1 cellular context compared by ENCODE assay signal in the genomic region with DNA sequence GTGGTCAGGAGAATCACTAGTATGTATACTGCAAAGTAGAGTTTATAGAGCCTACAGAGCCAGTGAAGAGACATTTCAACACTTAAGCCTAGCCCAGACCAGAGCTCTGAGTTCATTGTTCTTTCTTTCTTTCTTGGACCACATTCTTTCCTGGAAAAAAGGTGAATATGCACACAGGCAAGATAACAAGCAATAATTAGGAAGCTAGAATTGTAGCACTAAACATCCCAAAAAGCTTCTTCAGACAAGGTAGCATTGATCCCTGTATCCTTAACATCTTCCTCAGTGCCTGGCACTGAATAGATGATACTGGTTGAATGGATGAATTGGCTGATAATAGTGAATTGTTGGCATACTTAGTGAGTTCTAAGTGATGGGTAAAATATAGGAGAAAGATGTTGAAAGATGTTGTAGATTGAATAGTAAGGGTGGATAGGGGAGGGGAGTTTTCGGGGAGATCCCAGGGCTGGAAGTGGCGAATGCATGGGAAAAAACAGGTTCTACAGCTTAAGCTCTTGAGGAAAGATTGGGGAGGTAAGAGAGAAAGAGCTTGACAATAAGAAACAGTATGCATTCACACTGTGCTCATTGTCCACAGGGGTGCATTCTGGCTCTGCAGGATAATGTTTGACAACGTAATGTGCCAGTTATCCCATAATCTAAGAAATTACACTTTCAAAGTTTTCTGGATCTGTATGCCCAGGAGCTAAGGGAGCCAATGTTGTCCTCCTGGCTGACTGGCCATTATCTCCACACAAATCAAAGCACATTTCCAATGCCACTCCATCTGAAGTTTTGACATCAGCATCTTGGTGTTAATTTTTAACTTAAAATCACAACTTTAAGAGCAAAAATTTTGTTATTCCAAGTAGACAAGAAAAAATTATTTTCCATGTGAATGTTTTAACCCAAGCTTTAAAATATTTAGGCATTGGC.
TF ChIP-seq lines count a peak whose summit lies in the region.

No MANE protein-coding gene starts in this region.

TF ChIP-seq in WTC11, 78 proteins besides CTCF, POLR2A, EP300 and RAD21 (continued from another document):
- TF ChIP-seq TP53 (CRISPR knock-in tag; IDR thresholded peaks at IDR 0.05) (no peak), CREB1 (CRISPR knock-in tag; IDR thresholded peaks at IDR 0.05) (no peak), SMAD4 (CRISPR knock-in tag; IDR thresholded peaks at IDR 0.05) (no peak), RORB (CRISPR knock-in tag; IDR thresholded peaks at IDR 0.05) (no peak), FOXP1 (CRISPR knock-in tag; IDR thresholded peaks at IDR 0.05; ENCODE audit: borderline replicate concordance) (no peak), ZNF219 (CRISPR knock-in tag; IDR thresholded peaks at IDR 0.05; ENCODE audit: borderline replicate concordance) (no peak), IRF2 (CRISPR knock-in tag; IDR thresholded peaks at IDR 0.05; ENCODE audit: borderline replicate concordance, low read depth) (no peak), GRHL2 (CRISPR knock-in tag; IDR thresholded peaks at IDR 0.05; ENCODE audit: insufficient replicate concordance, severe bottlenecking) (no peak)
- TF ChIP-seq, protein P1, sequence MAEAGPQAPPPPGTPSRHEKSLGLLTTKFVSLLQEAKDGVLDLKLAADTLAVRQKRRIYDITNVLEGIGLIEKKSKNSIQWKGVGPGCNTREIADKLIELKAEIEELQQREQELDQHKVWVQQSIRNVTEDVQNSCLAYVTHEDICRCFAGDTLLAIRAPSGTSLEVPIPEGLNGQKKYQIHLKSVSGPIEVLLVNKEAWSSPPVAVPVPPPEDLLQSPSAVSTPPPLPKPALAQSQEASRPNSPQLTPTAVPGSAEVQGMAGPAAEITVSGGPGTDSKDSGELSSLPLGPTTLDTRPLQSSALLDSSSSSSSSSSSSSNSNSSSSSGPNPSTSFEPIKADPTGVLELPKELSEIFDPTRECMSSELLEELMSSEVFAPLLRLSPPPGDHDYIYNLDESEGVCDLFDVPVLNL (CRISPR knock-in tag; IDR thresholded peaks at IDR 0.05; ENCODE audit: borderline replicate concordance, low read depth): no peak
